In genomic region chr5:141701341-141702119, GRCh38 we compare ENCODE assay signal across 9 cellular contexts. TPM values are rescaled to one million over a fixed set of nuclear protein-coding genes. Genes with fewer than 3 reads are reported as not detected.
A peak's percentile ranks its signal among the peaks of the same experiment; 100 is the strongest.
DNase-seq lines count a peak whose midpoint lies in the region; ATAC-seq, FAIRE-seq and TF ChIP-seq lines count a peak whose summit lies in the region.
"Had no signal": no experiment of that assay in that cellular context is flagged by ENCODE, and none has a peak within 500 bp of the region (broad histone marks: within the 10 kb centered on the region; RNA-seq: fewer than 3 reads in every experiment).

No MANE protein-coding gene starts in this region.

- H3K27me3 Mint-ChIP-seq in brain = peaks cover 7% of the 10 kb centered on the region
- H3K27me3 Mint-ChIP-seq in stimulated activated naive B cell treated with anti-CD40 and anti-IgM and Interleukin-4, amounts not matched to agents 10 μg/mL and 1 μg/mL and 100 μg/mL, for 72 hours = peaks cover 41 to 50% of the 10 kb centered on the region in 2 donors

- no peak overlapping the region for H3K27ac ChIP-seq in brain microvascular endothelial cell
- H3K27ac ChIP-seq: epithelial cell of prostate had no signal

- peak overlapping the region in 1 of 5 experiments; percentile 30 for H3K4me3 Mint-ChIP-seq in brain
- peak overlapping the region; percentile 82 to 86 for H3K4me3 Mint-ChIP-seq in stimulated activated naive B cell treated with anti-CD40 and anti-IgM and Interleukin-4, amounts not matched to agents 10 μg/mL and 1 μg/mL and 100 μg/mL, for 72 hours

- peak overlapping the region in 3 of 5 experiments; percentile 47 to 90 (median 59) for H3K27ac Mint-ChIP-seq in brain
- no peak overlapping the region for H3K27ac Mint-ChIP-seq in stimulated activated naive B cell treated with anti-CD40 and anti-IgM and Interleukin-4, amounts not matched to agents 10 μg/mL and 1 μg/mL and 100 μg/mL, for 72 hours

- H3K9me3 Mint-ChIP-seq in brain = peaks cover 0 to 3% (median 0%) of the 10 kb centered on the region in 5 experiments
- H3K9me3 Mint-ChIP-seq in stimulated activated naive B cell treated with anti-CD40 and anti-IgM and Interleukin-4, amounts not matched to agents 10 μg/mL and 1 μg/mL and 100 μg/mL, for 72 hours = no peaks in the 10 kb centered on the region

- in situ Hi-C loops in brain microvascular endothelial cell (cut with HindIII; ENCODE audit: low pct_ligation_motif_present, low sequenced_read_pairs) = no loop called here

- H3K4me1 Mint-ChIP-seq in brain = peaks cover 26% of the 10 kb centered on the region
- peaks cover 18 to 25% of the 10 kb centered on the region in 2 donors for H3K4me1 Mint-ChIP-seq in stimulated activated naive B cell treated with anti-CD40 and anti-IgM and Interleukin-4, amounts not matched to agents 10 μg/mL and 1 μg/mL and 100 μg/mL, for 72 hours

- DNase-seq in activated naive CD4-positive, alpha-beta T cell treated with Interleukin-2 at 50 U/mL for 16 hours = peak; percentile 27
- no peak for DNase-seq in activated naive CD4-positive, alpha-beta T cell treated with anti-CD3 and anti-CD28 coated beads, Interleukin-2, amount 50 U/mL, for 16 hours
- no peak for DNase-seq in stimulated activated naive B cell treated with anti-CD40 and anti-IgM and Interleukin-4, amounts not matched to agents 10 μg/mL and 1 μg/mL and 100 μg/mL, for 72 hours
- no peak for DNase-seq in D721Med (ENCODE audit: insufficient read length, low spot score)
- DNase-seq in brain microvascular endothelial cell = no peak
- no peak for DNase-seq in NOMO-1 treated with DMSO at 0.1 percent for 48 hours (lab: John Stamatoyannopoulos, UW; ENCODE audit: unreplicated experiment)

- no peaks in the 10 kb centered on the region for H3K36me3 ChIP-seq in brain microvascular endothelial cell (replicated peaks)

- no peak for FAIRE-seq in D721Med (lab: Jason Lieb, UNC)

- no peak overlapping the region for H3K4me3 ChIP-seq in brain microvascular endothelial cell (ENCODE audit: low read depth, low read length)

- no peaks in the 10 kb centered on the region for H3K36me3 Mint-ChIP-seq in brain
- H3K36me3 Mint-ChIP-seq in stimulated activated naive B cell treated with anti-CD40 and anti-IgM and Interleukin-4, amounts not matched to agents 10 μg/mL and 1 μg/mL and 100 μg/mL, for 72 hours = no peaks in the 10 kb centered on the region

- peak; percentile 58 for ATAC-seq in HG03066 (IDR thresholded peaks at IDR 0.05; ENCODE audit: low read depth, unreplicated experiment)
- ATAC-seq in stimulated activated naive B cell treated with anti-CD40 and anti-IgM and Interleukin-4, amounts not matched to agents 10 μg/mL and 1 μg/mL and 100 μg/mL, for 72 hours (replicated peaks) = peak; percentile 56 to 68

- no peak for TF ChIP-seq CTCF in brain (conservative IDR thresholded peaks at IDR 0.05)
- no peak for TF ChIP-seq CTCF in D721Med (IDR thresholded peaks at IDR 0.05; ENCODE audit: insufficient read depth, missing control alignments)
- TF ChIP-seq CTCF in brain microvascular endothelial cell (IDR thresholded peaks at IDR 0.05; ENCODE audit: low read depth, low read length, missing control alignments) = no peak

- H3K27me3 ChIP-seq in brain microvascular endothelial cell (replicated peaks) = peaks cover 39% of the 10 kb centered on the region

RNA-seq across cellular contexts. Expression of gene ARAP3, which starts 19.5 kb away (rescaled TPM):
- 3.5 TPM for polyA plus RNA-seq in brain (ENCODE audit: insufficient read depth, low read depth, low replicate concordance)

RNA-seq across cellular contexts. Expression of gene FCHSD1, which starts 50.3 kb away (rescaled TPM):
- polyA plus RNA-seq in brain (ENCODE audit: insufficient read depth, low read depth, low replicate concordance) = 4.0 TPM
